ENCODE assay signal across 5 cellular contexts in genomic region chr17:9640388-9640787, GRCh38.
TF ChIP-seq lines count a peak whose summit lies in the region.

No MANE protein-coding gene starts in this region.

TF ChIP-seq in A549, 52 proteins besides CTCF, POLR2A, EP300 and RAD21:
- TF ChIP-seq KDM1A (IDR thresholded peaks at IDR 0.05; ENCODE audit: low read depth) (0 out of 2 replicates have a peak, but pooled peaks have one; percentile 30), HDAC2 (IDR thresholded peaks at IDR 0.05) (0 out of 2 replicates have a peak, but pooled peaks have one; percentile 26)

TF ChIP-seq in HEK293, 187 proteins besides CTCF, POLR2A, EP300 and RAD21:
- TF ChIP-seq, protein P1, sequence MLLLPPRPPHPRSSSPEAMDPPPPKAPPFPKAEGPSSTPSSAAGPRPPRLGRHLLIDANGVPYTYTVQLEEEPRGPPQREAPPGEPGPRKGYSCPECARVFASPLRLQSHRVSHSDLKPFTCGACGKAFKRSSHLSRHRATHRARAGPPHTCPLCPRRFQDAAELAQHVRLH (tag by site-specific recombination; IDR thresholded peaks at IDR 0.05): peak; percentile 83
- TF ChIP-seq ZNF146 (tag by site-specific recombination; IDR thresholded peaks at IDR 0.05): peak; percentile 99

TF ChIP-seq in K562, 482 proteins besides CTCF, POLR2A, EP300 and RAD21:
- TF ChIP-seq ZNF146 (CRISPR knock-in tag; IDR thresholded peaks at IDR 0.05; ENCODE audit: unreplicated experiment): peak; percentile 62

TF ChIP-seq in H1, 55 proteins besides CTCF, POLR2A, EP300 and RAD21:
- peak; percentile 53; the same call in 1 of the 2 replicates for TF ChIP-seq KDM1A (IDR thresholded peaks at IDR 0.05; ENCODE audit: borderline replicate concordance, low read length)

TF ChIP-seq in HepG2, 621 proteins besides CTCF, POLR2A, EP300 and RAD21:
- TF ChIP-seq, protein P2, sequence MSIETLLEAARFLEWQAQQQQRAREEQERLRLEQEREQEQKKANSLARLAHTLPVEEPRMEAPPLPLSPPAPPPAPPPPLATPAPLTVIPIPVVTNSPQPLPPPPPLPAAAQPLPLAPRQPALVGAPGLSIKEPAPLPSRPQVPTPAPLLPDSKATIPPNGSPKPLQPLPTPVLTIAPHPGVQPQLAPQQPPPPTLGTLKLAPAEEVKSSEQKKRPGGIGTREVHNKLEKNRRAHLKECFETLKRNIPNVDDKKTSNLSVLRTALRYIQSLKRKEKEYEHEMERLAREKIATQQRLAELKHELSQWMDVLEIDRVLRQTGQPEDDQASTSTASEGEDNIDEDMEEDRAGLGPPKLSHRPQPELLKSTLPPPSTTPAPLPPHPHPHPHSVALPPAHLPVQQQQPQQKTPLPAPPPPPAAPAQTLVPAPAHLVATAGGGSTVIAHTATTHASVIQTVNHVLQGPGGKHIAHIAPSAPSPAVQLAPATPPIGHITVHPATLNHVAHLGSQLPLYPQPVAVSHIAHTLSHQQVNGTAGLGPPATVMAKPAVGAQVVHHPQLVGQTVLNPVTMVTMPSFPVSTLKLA (IDR thresholded peaks at IDR 0.05): peak; percentile 12; the same call in 1 of the 2 replicates
